In genomic region chr7:43592321-43592720, GRCh38 we compare ENCODE assay signal across 2 cellular contexts.
TF ChIP-seq lines count a peak whose summit lies in the region.

No MANE protein-coding gene starts in this region.

TF ChIP-seq in IMR-90, 13 proteins besides CTCF, POLR2A, EP300 and RAD21 (continued from another document):
- TF ChIP-seq CEBPB (IDR thresholded peaks at IDR 0.05; ENCODE audit: low read depth, low read length), result no peak
- no peak for TF ChIP-seq RCOR1 (IDR thresholded peaks at IDR 0.05; ENCODE audit: insufficient replicate concordance, low read length)
- no peak for TF ChIP-seq MXI1 (IDR thresholded peaks at IDR 0.05; ENCODE audit: borderline replicate concordance, low read depth, low read length)
- TF ChIP-seq FOS (IDR thresholded peaks at IDR 0.05; ENCODE audit: low read depth, low read length), result no peak
- no peak for TF ChIP-seq NFE2L2 (IDR thresholded peaks at IDR 0.05; ENCODE audit: low read depth, low read length)
- no peak for TF ChIP-seq MAFK (IDR thresholded peaks at IDR 0.05; ENCODE audit: low read depth, low read length)
- TF ChIP-seq MAZ (IDR thresholded peaks at IDR 0.05; ENCODE audit: borderline replicate concordance, low read depth, low read length), result no peak
- no peak for TF ChIP-seq BHLHE40 (IDR thresholded peaks at IDR 0.05; ENCODE audit: low read depth, low read length)
- TF ChIP-seq ELK1 (IDR thresholded peaks at IDR 0.05; ENCODE audit: borderline replicate concordance, low read depth, low read length), result no peak
- TF ChIP-seq USF2 (IDR thresholded peaks at IDR 0.05; ENCODE audit: low read depth, low read length), result no peak

TF ChIP-seq in HEK293T, 16 proteins besides CTCF, POLR2A, EP300 and RAD21 (continued from another document):
- no peak for TF ChIP-seq FOXM1 (IDR thresholded peaks at IDR 0.05; ENCODE audit: borderline replicate concordance)
